In the genomic region with DNA sequence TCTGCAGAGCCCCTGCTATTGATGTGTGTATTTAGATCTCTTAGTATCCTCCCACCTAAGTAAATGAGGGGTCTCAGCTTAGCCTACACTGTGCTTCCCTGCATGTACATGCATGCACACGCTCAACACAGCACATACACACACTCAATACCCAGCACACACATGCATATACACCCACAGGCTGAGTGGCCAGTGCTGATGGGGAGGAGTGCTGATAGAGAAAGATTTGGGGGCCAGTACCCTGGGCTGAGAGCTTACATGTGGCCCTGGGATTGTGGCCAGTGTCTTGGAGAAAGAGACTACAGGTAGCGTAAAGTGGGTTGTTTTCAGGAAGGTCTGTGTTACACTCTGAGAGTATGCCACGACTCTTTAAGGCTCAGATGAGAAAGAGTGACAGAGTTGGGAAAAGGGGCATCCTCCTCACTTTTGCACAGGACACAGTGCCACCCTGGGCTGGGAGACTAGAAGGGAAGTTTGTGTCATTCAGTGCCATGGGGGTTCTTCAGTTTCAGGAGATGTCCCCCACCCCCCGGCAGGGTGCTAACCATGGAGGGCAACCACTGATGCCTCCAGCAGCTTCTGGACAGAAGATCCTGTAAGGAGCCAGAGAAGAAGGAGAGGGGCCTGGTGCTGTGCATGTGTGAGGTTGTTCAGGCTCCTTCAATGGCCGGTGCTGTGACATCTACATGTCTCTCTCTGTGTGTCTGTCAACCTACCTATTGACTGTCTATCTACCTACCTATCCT, we compare ENCODE assay signal across 2 cellular contexts.
TF ChIP-seq lines count a peak whose summit lies in the region.

No MANE protein-coding gene starts in this region.

TF ChIP-seq in A549, 52 proteins besides CTCF, POLR2A, EP300 and RAD21:
- no peak for TF ChIP-seq ZC3H11A (IDR thresholded peaks at IDR 0.05)
- TF ChIP-seq FOSL2 (IDR thresholded peaks at IDR 0.05): no peak
- TF ChIP-seq FOSL2 (CRISPR knock-in tag; IDR thresholded peaks at IDR 0.05): no peak
- no peak for TF ChIP-seq CBX8 (IDR thresholded peaks at IDR 0.05)
- TF ChIP-seq, protein P1, sequence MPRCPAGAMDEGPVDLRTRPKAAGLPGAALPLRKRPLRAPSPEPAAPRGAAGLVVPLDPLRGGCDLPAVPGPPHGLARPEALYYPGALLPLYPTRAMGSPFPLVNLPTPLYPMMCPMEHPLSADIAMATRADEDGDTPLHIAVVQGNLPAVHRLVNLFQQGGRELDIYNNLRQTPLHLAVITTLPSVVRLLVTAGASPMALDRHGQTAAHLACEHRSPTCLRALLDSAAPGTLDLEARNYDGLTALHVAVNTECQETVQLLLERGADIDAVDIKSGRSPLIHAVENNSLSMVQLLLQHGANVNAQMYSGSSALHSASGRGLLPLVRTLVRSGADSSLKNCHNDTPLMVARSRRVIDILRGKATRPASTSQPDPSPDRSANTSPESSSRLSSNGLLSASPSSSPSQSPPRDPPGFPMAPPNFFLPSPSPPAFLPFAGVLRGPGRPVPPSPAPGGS (IDR thresholded peaks at IDR 0.05): no peak
- TF ChIP-seq ZSCAN20 (CRISPR knock-in tag; IDR thresholded peaks at IDR 0.05): no peak
- TF ChIP-seq FOSB (CRISPR knock-in tag; IDR thresholded peaks at IDR 0.05): no peak
- TF ChIP-seq HDAC2 (IDR thresholded peaks at IDR 0.05): no peak
- no peak for TF ChIP-seq RFX5 (IDR thresholded peaks at IDR 0.05)
- TF ChIP-seq RARB (CRISPR knock-in tag; IDR thresholded peaks at IDR 0.05): no peak
- TF ChIP-seq, protein P2, sequence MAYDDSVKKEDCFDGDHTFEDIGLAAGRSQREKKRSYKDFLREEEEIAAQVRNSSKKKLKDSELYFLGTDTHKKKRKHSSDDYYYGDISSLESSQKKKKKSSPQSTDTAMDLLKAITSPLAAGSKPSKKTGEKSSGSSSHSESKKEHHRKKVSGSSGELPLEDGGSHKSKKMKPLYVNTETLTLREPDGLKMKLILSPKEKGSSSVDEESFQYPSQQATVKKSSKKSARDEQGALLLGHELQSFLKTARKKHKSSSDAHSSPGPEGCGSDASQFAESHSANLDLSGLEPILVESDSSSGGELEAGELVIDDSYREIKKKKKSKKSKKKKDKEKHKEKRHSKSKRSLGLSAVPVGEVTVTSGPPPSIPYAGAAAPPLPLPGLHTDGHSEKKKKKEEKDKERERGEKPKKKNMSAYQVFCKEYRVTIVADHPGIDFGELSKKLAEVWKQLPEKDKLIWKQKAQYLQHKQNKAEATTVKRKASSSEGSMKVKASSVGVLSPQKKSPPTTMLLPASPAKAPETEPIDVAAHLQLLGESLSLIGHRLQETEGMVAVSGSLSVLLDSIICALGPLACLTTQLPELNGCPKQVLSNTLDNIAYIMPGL (CRISPR knock-in tag; IDR thresholded peaks at IDR 0.05; ENCODE audit: borderline replicate concordance): no peak
- no peak for TF ChIP-seq EHF (CRISPR knock-in tag; IDR thresholded peaks at IDR 0.05)
- no peak for TF ChIP-seq EHMT2 (IDR thresholded peaks at IDR 0.05; ENCODE audit: low read depth)
- TF ChIP-seq CHD2 (IDR thresholded peaks at IDR 0.05; ENCODE audit: low read length, partially characterized antibody): no peak
- no peak for TF ChIP-seq KDM5A (IDR thresholded peaks at IDR 0.05)

TF ChIP-seq in IMR-90, 13 proteins besides CTCF, POLR2A, EP300 and RAD21:
- TF ChIP-seq BHLHE40 (IDR thresholded peaks at IDR 0.05; ENCODE audit: low read depth, low read length) (no peak), MAZ (IDR thresholded peaks at IDR 0.05; ENCODE audit: borderline replicate concordance, low read depth, low read length) (no peak), RFX5 (IDR thresholded peaks at IDR 0.05; ENCODE audit: low read depth, low read length) (no peak), MAFK (IDR thresholded peaks at IDR 0.05; ENCODE audit: low read depth, low read length) (no peak), NFE2L2 (IDR thresholded peaks at IDR 0.05; ENCODE audit: low read depth, low read length) (no peak), FOS (IDR thresholded peaks at IDR 0.05; ENCODE audit: low read depth, low read length) (no peak), RCOR1 (IDR thresholded peaks at IDR 0.05; ENCODE audit: insufficient replicate concordance, low read length) (no peak), SMC3 (IDR thresholded peaks at IDR 0.05; ENCODE audit: low read depth, low read length) (no peak)
- TF ChIP-seq, protein P3, sequence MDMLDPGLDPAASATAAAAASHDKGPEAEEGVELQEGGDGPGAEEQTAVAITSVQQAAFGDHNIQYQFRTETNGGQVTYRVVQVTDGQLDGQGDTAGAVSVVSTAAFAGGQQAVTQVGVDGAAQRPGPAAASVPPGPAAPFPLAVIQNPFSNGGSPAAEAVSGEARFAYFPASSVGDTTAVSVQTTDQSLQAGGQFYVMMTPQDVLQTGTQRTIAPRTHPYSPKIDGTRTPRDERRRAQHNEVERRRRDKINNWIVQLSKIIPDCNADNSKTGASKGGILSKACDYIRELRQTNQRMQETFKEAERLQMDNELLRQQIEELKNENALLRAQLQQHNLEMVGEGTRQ (IDR thresholded peaks at IDR 0.05; ENCODE audit: low read depth, low read length): no peak
